In the genomic region with DNA sequence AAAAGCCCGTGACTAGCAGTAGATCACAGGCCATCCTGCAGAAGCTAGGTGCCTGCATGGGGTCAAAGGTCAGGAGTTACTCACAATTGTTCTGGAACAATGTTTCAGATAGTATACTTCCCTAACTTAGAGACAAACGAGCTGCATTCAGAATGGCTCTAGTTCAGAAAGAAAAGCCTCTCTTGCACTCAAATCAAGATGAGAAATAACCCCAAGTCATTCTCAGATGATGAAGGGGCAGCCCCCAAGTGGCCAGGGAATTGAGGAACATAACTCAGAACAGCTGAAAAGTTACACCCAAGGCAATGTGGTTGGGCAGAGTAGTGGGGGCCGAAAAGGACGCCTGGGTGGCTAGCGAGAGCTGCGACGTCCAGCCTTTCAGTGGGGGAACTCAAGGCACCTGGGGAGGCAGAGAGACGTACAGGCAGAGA, we compare ENCODE assay signal across 9 cellular contexts. TPM values are rescaled to one million over a fixed set of nuclear protein-coding genes. Genes with fewer than 3 reads are reported as not detected.
A peak's percentile ranks its signal among the peaks of the same experiment; 100 is the strongest.
DNase-seq lines count a peak whose midpoint lies in the region; ATAC-seq and TF ChIP-seq lines count a peak whose summit lies in the region.
"Had no signal": no experiment of that assay in that cellular context is flagged by ENCODE, and none has a peak within 500 bp of the region (broad histone marks: within the 10 kb centered on the region; RNA-seq: fewer than 3 reads in every experiment).

No MANE protein-coding gene starts in this region.

- no peak for TF ChIP-seq CTCF in OCI-LY3 (IDR thresholded peaks at IDR 0.05; ENCODE audit: low read depth, low read length)

- H3K4me2 ChIP-seq in OCI-LY3 (ENCODE audit: low read length) = peak overlapping the region; percentile 83

- no peaks in the 10 kb centered on the region for H3K79me2 ChIP-seq in OCI-LY3 (ENCODE audit: low read length)

- ATAC-seq in GM18873 (IDR thresholded peaks at IDR 0.05; ENCODE audit: low FRiP score, unreplicated experiment) = peak; percentile 70
- ATAC-seq in HG02571 (IDR thresholded peaks at IDR 0.05; ENCODE audit: unreplicated experiment) = peak; percentile 67

- H4K20me1 ChIP-seq in OCI-LY3 (ENCODE audit: insufficient read depth, low read length) = peaks cover 9% of the 10 kb centered on the region; the same call in 1 of the 2 replicates

- H3K27me3 ChIP-seq in OCI-LY3 (ENCODE audit: low read depth, low read length) = peaks cover 22% of the 10 kb centered on the region; the same call in 1 of the 2 replicates

- H3K4me1 ChIP-seq in OCI-LY3 (ENCODE audit: low read length) = peaks cover 47% of the 10 kb centered on the region

- no peak overlapping the region for H2AFZ ChIP-seq in OCI-LY3 (ENCODE audit: low read depth, low read length)

- no peaks in the 10 kb centered on the region for H3K9me3 ChIP-seq in OCI-LY3 (ENCODE audit: insufficient read depth, low read length)

- H3K27ac ChIP-seq in OCI-LY3 (ENCODE audit: low read length) = peak overlapping the region; percentile 29
- H3K27ac ChIP-seq: HL-60 had no signal

- no peak overlapping the region for H3K9ac ChIP-seq in OCI-LY3 (ENCODE audit: low read length)

- H3K4me3 ChIP-seq in OCI-LY3 (ENCODE audit: low read length) = peak overlapping the region; percentile 48

- DNase-seq in myocyte (ENCODE audit: low read depth) (peak; percentile 55), midbrain (lab: John Stamatoyannopoulos, UW) (no peak), NK-92 (lab: John Stamatoyannopoulos, UW; ENCODE audit: unreplicated experiment) (no peak), NCI-H446 (lab: John Stamatoyannopoulos, UW) (no peak)
- DNase-seq in stimulated activated naive CD4-positive, alpha-beta T cell (lab: John Stamatoyannopoulos, UW) = no peak

- no peaks in the 10 kb centered on the region for H3K36me3 ChIP-seq in OCI-LY3 (replicated peaks; ENCODE audit: low read depth, low read length)

RNA-seq across cellular contexts. Expression of a gene that starts 27.8 kb away (rescaled TPM):
- 165 and 196 TPM in 2 replicates for total RNA-seq in myocyte
- 110 TPM for polyA plus RNA-seq in myocyte (2012)
